In genomic region chr1:204623894-204624361, GRCh38 we compare ENCODE assay signal across 8 cellular contexts.
DNase-seq lines count a peak whose midpoint lies in the region; ATAC-seq and TF ChIP-seq lines count a peak whose summit lies in the region.
"Had no signal": no experiment of that assay in that cellular context is flagged by ENCODE, and none has a peak within 500 bp of the region (broad histone marks: within the 10 kb centered on the region; RNA-seq: fewer than 3 reads in every experiment).

No MANE protein-coding gene starts in this region.

- WGBS in mesodermal cell (ENCODE audit: insufficient coverage in 2 of 2), 2 experiments: 63 to 100% methylated on average over 2 of the region's 3 CpGs

- H3K4me1 Mint-ChIP-seq in activated CD4-positive, alpha-beta T cell treated with anti-CD3 and anti-CD28 coated beads, Interleukin-2, amount 10 ng/mL, durations not matched to agents 7 days and 5 days: no peaks in the 10 kb centered on the region

- H3K36me3 ChIP-seq in DOHH2 (ENCODE audit: control insufficient read depth, low read length) (no peaks in the 10 kb centered on the region), mesodermal cell (ENCODE audit: control insufficient read depth, insufficient read depth, low read length) (no peaks in the 10 kb centered on the region)

- H3K27ac ChIP-seq in DOHH2 (ENCODE audit: low read depth, low read length): no peak overlapping the region
- H3K27ac ChIP-seq in mesodermal cell (ENCODE audit: low read depth, low read length, severe bottlenecking): peak overlapping the region; percentile 36

- CTCF ChIA-PET in activated CD4-positive, alpha-beta T cell treated with anti-CD3 and anti-CD28 coated beads, Interleukin-2, amount 10 ng/mL, durations not matched to agents 7 days and 5 days (lab: Charles Lee): interaction anchor here (0.7 to 1.3 kb wide), 6 partner anchors 10 to 183 kb away, joined by 3 to 4 read pairs (median 3); no protein-coding TSS in a partner anchor

- H3K27ac Mint-ChIP-seq in activated CD4-positive, alpha-beta T cell treated with anti-CD3 and anti-CD28 coated beads, Interleukin-2, amount 10 ng/mL, durations not matched to agents 7 days and 5 days: no peak overlapping the region

- H3K4me3 ChIP-seq in DOHH2 (ENCODE audit: low read length) (no peak overlapping the region), mesodermal cell (ENCODE audit: extremely low read depth, insufficient read depth, low read length, poor library complexity, severe bottlenecking) (no peak overlapping the region)

- H3K4me1 ChIP-seq in DOHH2 (ENCODE audit: control insufficient read depth, low read length): no peaks in the 10 kb centered on the region
- peaks cover 33% of the 10 kb centered on the region for H3K4me1 ChIP-seq in mesodermal cell (ENCODE audit: control insufficient read depth, insufficient read depth, low read length, poor library complexity, severe bottlenecking)

- H3K9me2 ChIP-seq in DOHH2 (replicated peaks; ENCODE audit: control insufficient read depth, low read length): no peaks in the 10 kb centered on the region

- POLR2A ChIA-PET in activated CD4-positive, alpha-beta T cell treated with anti-CD3 and anti-CD28 coated beads, Interleukin-2, amount 10 ng/mL, durations not matched to agents 7 days and 5 days (lab: Charles Lee): no interaction called here

- H4K20me1 ChIP-seq in DOHH2 (ENCODE audit: control insufficient read depth, insufficient read depth, low read depth, low read length): peaks cover 4% of the 10 kb centered on the region; the same call in 1 of the 2 replicates

- H3K4me3 Mint-ChIP-seq in activated CD4-positive, alpha-beta T cell treated with anti-CD3 and anti-CD28 coated beads, Interleukin-2, amount 10 ng/mL, durations not matched to agents 7 days and 5 days: no peak overlapping the region

- no peak overlapping the region for H3K4me2 ChIP-seq in DOHH2 (ENCODE audit: low read length)

- H3K9me3 ChIP-seq in DOHH2 (ENCODE audit: control insufficient read depth, insufficient read depth, low read length) (no peaks in the 10 kb centered on the region), mesodermal cell (ENCODE audit: control insufficient read depth, low read length) (no peaks in the 10 kb centered on the region)

- ATAC-seq in GM18517 (IDR thresholded peaks at IDR 0.05; ENCODE audit: unreplicated experiment): no peak

- H3K36me3 Mint-ChIP-seq in activated CD4-positive, alpha-beta T cell treated with anti-CD3 and anti-CD28 coated beads, Interleukin-2, amount 10 ng/mL, durations not matched to agents 7 days and 5 days (ENCODE audit: low read depth): no peaks in the 10 kb centered on the region

- TF ChIP-seq CTCF in DOHH2 (IDR thresholded peaks at IDR 0.05; ENCODE audit: low read depth, low read length, poor library complexity, severe bottlenecking): peak; percentile 64

- no peaks in the 10 kb centered on the region for H3K79me2 ChIP-seq in DOHH2 (ENCODE audit: control insufficient read depth, low read length)

- no peaks in the 10 kb centered on the region for H3K9me3 Mint-ChIP-seq in activated CD4-positive, alpha-beta T cell treated with anti-CD3 and anti-CD28 coated beads, Interleukin-2, amount 10 ng/mL, durations not matched to agents 7 days and 5 days

- H3K27me3 Mint-ChIP-seq in activated CD4-positive, alpha-beta T cell treated with anti-CD3 and anti-CD28 coated beads, Interleukin-2, amount 10 ng/mL, durations not matched to agents 7 days and 5 days: no peaks in the 10 kb centered on the region

- H3K27me3 ChIP-seq in DOHH2 (ENCODE audit: control insufficient read depth, low read length): peaks cover 18% of the 10 kb centered on the region

- DNase-seq in HuH-7.5 (ENCODE audit: low spot score) (peak; percentile 42), NCI-H1105 treated with DMSO at 0.1 percent for 48 hours (lab: John Stamatoyannopoulos, UW) (no peak), iPS-NIHi11 (ENCODE audit: low spot score) (no peak)
- DNase-seq in activated CD4-positive, alpha-beta T cell treated with anti-CD3 and anti-CD28 coated beads, Interleukin-2, amount 10 ng/mL, durations not matched to agents 7 days and 5 days: peak; percentile 29
- DNase-seq: aorta had no signal

- H3F3A ChIP-seq in DOHH2 (ENCODE audit: control insufficient read depth, insufficient read depth): no peaks in the 10 kb centered on the region

Comparison
In these comparisons a context has a peak if more than half of its experiments do, and no peak if none do; other contexts are left out.
1. DNase-seq: peak in HuH-7.5 (single experiment) and activated CD4-positive, alpha-beta T cell treated with anti-CD3 and anti-CD28 coated beads, Interleukin-2, amount 10 ng/mL, durations not matched to agents 7 days and 5 days (single experiment); none in NCI-H1105 treated with DMSO at 0.1 percent for 48 hours (single experiment) and iPS-NIHi11 (single experiment).